ENCODE assay signal across 10 cellular contexts in the genomic region with DNA sequence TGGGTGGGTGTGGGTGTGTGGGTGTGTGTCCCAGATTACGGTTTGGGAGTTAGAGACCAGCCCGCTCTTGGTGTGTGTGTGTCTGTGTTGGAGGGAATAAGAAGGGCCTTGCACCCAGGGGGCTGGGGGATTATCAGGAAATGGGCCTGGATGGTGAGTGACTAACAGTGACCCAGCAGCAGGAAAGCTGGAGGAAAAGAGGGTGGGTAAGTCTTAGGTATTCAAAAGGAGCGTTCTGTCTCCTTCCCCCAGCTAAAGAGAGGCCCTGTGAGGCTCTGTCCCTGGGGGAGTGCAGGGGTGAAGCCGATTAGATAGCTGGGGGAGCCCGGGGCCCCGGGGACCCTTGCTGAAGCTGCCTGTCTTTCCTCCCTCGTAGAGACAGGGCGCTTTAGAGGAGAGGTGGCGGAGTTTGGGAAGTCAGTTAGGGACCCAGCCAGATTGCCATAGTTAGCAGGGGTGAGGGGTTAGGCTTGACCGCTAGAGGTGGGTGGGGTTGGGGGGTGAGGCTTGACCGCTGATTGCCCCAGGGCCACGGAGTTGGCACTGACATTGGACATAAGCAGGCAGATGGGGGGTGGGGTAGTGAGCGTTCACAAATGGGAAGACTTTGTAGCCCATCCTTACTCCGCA. TPM values are rescaled to one million over a fixed set of nuclear protein-coding genes. Genes with fewer than 3 reads are reported as not detected.
DNase-seq lines count a peak whose midpoint lies in the region; ATAC-seq and TF ChIP-seq lines count a peak whose summit lies in the region.
"Had no signal": no experiment of that assay in that cellular context is flagged by ENCODE, and none has a peak within 500 bp of the region (broad histone marks: within the 10 kb centered on the region; RNA-seq: fewer than 3 reads in every experiment).

No MANE protein-coding gene starts in this region.

- H3K27ac ChIP-seq in lower lobe of right lung: no peak overlapping the region
- no peak overlapping the region for H3K27ac ChIP-seq in upper lobe of right lung
- H3K27ac ChIP-seq: KMS-11 had no signal

- ATAC-seq in central memory CD8-positive, alpha-beta T cell (replicated peaks; ENCODE audit: extremely low read depth, poor library complexity, severe bottlenecking): no peak
- ATAC-seq in lower lobe of right lung: no peak
- ATAC-seq in upper lobe of right lung: no peak
- ATAC-seq in GM21717 (IDR thresholded peaks at IDR 0.05; ENCODE audit: unreplicated experiment): no peak

- H3K27me3 Mint-ChIP-seq in activated naive CD4-positive, alpha-beta T cell treated with anti-CD3 and anti-CD28 coated beads, Interleukin-2, amount 50 U/mL, for 24 hours: peaks cover 3% of the 10 kb centered on the region
- peaks cover 8% of the 10 kb centered on the region for H3K27me3 Mint-ChIP-seq in activated naive CD4-positive, alpha-beta T cell treated with anti-CD3 and anti-CD28 coated beads for 36 hours (ENCODE audit: low read depth)
- peaks cover 40% of the 10 kb centered on the region for H3K27me3 Mint-ChIP-seq in central memory CD8-positive, alpha-beta T cell

- no peaks in the 10 kb centered on the region for H3K36me3 ChIP-seq in lower lobe of right lung
- H3K36me3 ChIP-seq in upper lobe of right lung: no peaks in the 10 kb centered on the region

- H3K4me3 ChIP-seq in lower lobe of right lung (peak overlapping the region; percentile 69), upper lobe of right lung (peak overlapping the region; percentile 64)

- intact Hi-C loops in activated naive CD4-positive, alpha-beta T cell treated with anti-CD3 and anti-CD28 coated beads for 36 hours (cut with micrococcal nuclease): loop anchor here (5.0 kb wide), 1 partner anchor 40 kb away; no protein-coding TSS in a partner anchor
- intact Hi-C loops in lower lobe of right lung (cut with DNase I) (no loop called here), upper lobe of right lung (cut with DNase I) (no loop called here)

- TF ChIP-seq CTCF in lower lobe of right lung (IDR thresholded peaks at IDR 0.05) (no peak), upper lobe of right lung (IDR thresholded peaks at IDR 0.05) (no peak)

- H3K9me3 Mint-ChIP-seq in activated naive CD4-positive, alpha-beta T cell treated with anti-CD3 and anti-CD28 coated beads, Interleukin-2, amount 50 U/mL, for 24 hours: no peaks in the 10 kb centered on the region
- H3K9me3 Mint-ChIP-seq in activated naive CD4-positive, alpha-beta T cell treated with anti-CD3 and anti-CD28 coated beads for 36 hours: no peaks in the 10 kb centered on the region
- no peaks in the 10 kb centered on the region for H3K9me3 Mint-ChIP-seq in central memory CD8-positive, alpha-beta T cell

- peaks cover 26% of the 10 kb centered on the region for H3K4me1 Mint-ChIP-seq in activated naive CD4-positive, alpha-beta T cell treated with anti-CD3 and anti-CD28 coated beads, Interleukin-2, amount 50 U/mL, for 24 hours
- peaks cover 5% of the 10 kb centered on the region for H3K4me1 Mint-ChIP-seq in activated naive CD4-positive, alpha-beta T cell treated with anti-CD3 and anti-CD28 coated beads for 36 hours (ENCODE audit: low read depth)
- H3K4me1 Mint-ChIP-seq in central memory CD8-positive, alpha-beta T cell: peaks cover 19% of the 10 kb centered on the region

- H3K9me3 ChIP-seq in lower lobe of right lung: no peaks in the 10 kb centered on the region
- no peaks in the 10 kb centered on the region for H3K9me3 ChIP-seq in upper lobe of right lung

- CTCF ChIA-PET in activated naive CD4-positive, alpha-beta T cell treated with anti-CD3 and anti-CD28 coated beads for 36 hours (lab: Charles Lee): interaction anchor here (0.8 to 4.1 kb wide), 4 partner anchors 18 to 36 kb away, joined by 3 to 12 read pairs (median 3); no protein-coding TSS in a partner anchor

- H3K4me1 ChIP-seq in lower lobe of right lung: peaks cover 28% of the 10 kb centered on the region
- H3K4me1 ChIP-seq in upper lobe of right lung: peaks cover 24% of the 10 kb centered on the region

- H3K27ac Mint-ChIP-seq in activated naive CD4-positive, alpha-beta T cell treated with anti-CD3 and anti-CD28 coated beads, Interleukin-2, amount 50 U/mL, for 24 hours: no peak overlapping the region
- H3K27ac Mint-ChIP-seq in activated naive CD4-positive, alpha-beta T cell treated with anti-CD3 and anti-CD28 coated beads for 36 hours: no peak overlapping the region
- no peak overlapping the region for H3K27ac Mint-ChIP-seq in central memory CD8-positive, alpha-beta T cell (ENCODE audit: low read depth)

- H3K4me3 Mint-ChIP-seq in activated naive CD4-positive, alpha-beta T cell treated with anti-CD3 and anti-CD28 coated beads, Interleukin-2, amount 50 U/mL, for 24 hours: peak overlapping the region; percentile 42
- H3K4me3 Mint-ChIP-seq in activated naive CD4-positive, alpha-beta T cell treated with anti-CD3 and anti-CD28 coated beads for 36 hours: no peak overlapping the region
- peak overlapping the region; percentile 96 for H3K4me3 Mint-ChIP-seq in central memory CD8-positive, alpha-beta T cell

- DNase-seq in activated naive CD4-positive, alpha-beta T cell treated with anti-CD3 and anti-CD28 coated beads for 36 hours: no peak
- no peak for DNase-seq in central memory CD8-positive, alpha-beta T cell (ENCODE audit: low spot score in 2 of 2)
- DNase-seq in lower lobe of right lung: no peak
- DNase-seq in upper lobe of right lung: no peak
- DNase-seq in hepatic stellate cell (ENCODE audit: low spot score): no peak
- no peak for DNase-seq in AG08396 (ENCODE audit: low spot score)

- H3K27me3 ChIP-seq in lower lobe of right lung (ENCODE audit: low read depth) (no peaks in the 10 kb centered on the region), upper lobe of right lung (no peaks in the 10 kb centered on the region)

- H3K36me3 Mint-ChIP-seq in activated naive CD4-positive, alpha-beta T cell treated with anti-CD3 and anti-CD28 coated beads, Interleukin-2, amount 50 U/mL, for 24 hours: no peaks in the 10 kb centered on the region
- no peaks in the 10 kb centered on the region for H3K36me3 Mint-ChIP-seq in activated naive CD4-positive, alpha-beta T cell treated with anti-CD3 and anti-CD28 coated beads for 36 hours (ENCODE audit: low read depth)
- H3K36me3 Mint-ChIP-seq in central memory CD8-positive, alpha-beta T cell (ENCODE audit: insufficient read depth): no peaks in the 10 kb centered on the region

RNA-seq across cellular contexts. Expression of a gene that starts 1.5 kb away (rescaled TPM):
- total RNA-seq in activated naive CD4-positive, alpha-beta T cell treated with anti-CD3 and anti-CD28 coated beads for 36 hours: 1 to 10 TPM; 1.5 to 1.6 TPM
- total RNA-seq in lower lobe of right lung: 17.8 TPM
- total RNA-seq in upper lobe of right lung: 19.8 TPM

RNA-seq across cellular contexts. Expression of a gene that starts 27.6 kb away (rescaled TPM):
- total RNA-seq in activated naive CD4-positive, alpha-beta T cell treated with anti-CD3 and anti-CD28 coated beads for 36 hours: not detected
- total RNA-seq in lower lobe of right lung (4.6 TPM), upper lobe of right lung (3.0 TPM)
- total RNA-seq: SK-MEL-5 had no signal
